ENCODE assay signal across 11 cellular contexts in genomic region chr6:56594699-56595098, GRCh38. TPM values are rescaled to one million over a fixed set of nuclear protein-coding genes. Genes with fewer than 3 reads are reported as not detected.
DNase-seq lines count a peak whose midpoint lies in the region; ATAC-seq, FAIRE-seq and TF ChIP-seq lines count a peak whose summit lies in the region.
"Had no signal": no experiment of that assay in that cellular context is flagged by ENCODE, and none has a peak within 500 bp of the region (broad histone marks: within the 10 kb centered on the region; RNA-seq: fewer than 3 reads in every experiment).

No MANE protein-coding gene starts in this region.

- TF ChIP-seq POLR2A in GM12892 (IDR thresholded peaks at IDR 0.05; ENCODE audit: low read depth, low read length) (no peak), esophagus squamous epithelium (IDR thresholded peaks at IDR 0.05) (no peak)

- peak; percentile 54 for DNase-seq in COLO668 (lab: John Stamatoyannopoulos, UW; ENCODE audit: unreplicated experiment)
- DNase-seq in GM12892 (ENCODE audit: insufficient read length) = no peak
- DNase-seq in NCI-H510A treated with DMSO at 0.1 percent for 48 hours (lab: John Stamatoyannopoulos, UW) = peak; percentile 98
- DNase-seq in foreskin keratinocyte = peak in 1 of 2 donors; percentile 24
- no peak for DNase-seq in esophagus squamous epithelium (lab: John Stamatoyannopoulos, UW)
- no peak for DNase-seq in GOT3 (lab: John Stamatoyannopoulos, UW)
- DNase-seq in HPDE6-E6E7 (ENCODE audit: extremely low spot score) = no peak
- no peak for DNase-seq in stimulated activated CD8-positive, alpha-beta memory T cell treated with anti-CD3 and anti-CD28 coated beads, Interleukin-4, amount 100 ng/mL, for 48 hours

- TF ChIP-seq CTCF in foreskin keratinocyte (conservative IDR thresholded peaks at IDR 0.05) = no peak
- no peak for TF ChIP-seq CTCF in esophagus squamous epithelium (IDR thresholded peaks at IDR 0.05)

- no peak overlapping the region for H3K27ac ChIP-seq in foreskin keratinocyte
- H3K27ac ChIP-seq in esophagus squamous epithelium = peak overlapping the region in 1 of 4 donors; percentile 27
- H3K27ac ChIP-seq: right atrium auricular region had no signal

- no peaks in the 10 kb centered on the region for H3K9me3 ChIP-seq in esophagus squamous epithelium
- H3K9me3 ChIP-seq: HAP-1, right atrium auricular region had no signal

- no peak overlapping the region for H3K4me3 ChIP-seq in esophagus squamous epithelium
- H3K4me3 ChIP-seq: HAP-1, right atrium auricular region had no signal

- intact Hi-C loops in esophagus squamous epithelium (cut with DNase I) = loop anchor here (5.0 kb wide), 1 partner anchor 237 kb away; no protein-coding TSS in a partner anchor

- peaks cover 0 to 84% (median 3%) of the 10 kb centered on the region in 3 donors for H3K36me3 ChIP-seq in esophagus squamous epithelium

- no peaks in the 10 kb centered on the region for H3K27me3 ChIP-seq in foreskin keratinocyte
- no peaks in the 10 kb centered on the region for H3K27me3 ChIP-seq in esophagus squamous epithelium
- H3K27me3 ChIP-seq: right atrium auricular region had no signal

- H3K4me1 ChIP-seq in foreskin keratinocyte = no peaks in the 10 kb centered on the region
- H3K4me1 ChIP-seq in esophagus squamous epithelium = peaks cover 0 to 6% (median 0%) of the 10 kb centered on the region in 3 donors
- H3K4me1 ChIP-seq: HAP-1, right atrium auricular region had no signal

- peak; percentile 50 for FAIRE-seq in GM12892 (lab: Jason Lieb, UNC)
- FAIRE-seq: TTC549 had no signal

- ATAC-seq in foreskin keratinocyte = peak; percentile 17

RNA-seq across cellular contexts. Expression of gene DST, which starts 48.0 kb away (rescaled TPM):
- 38.3 TPM for polyA plus RNA-seq in GM12892 (2012; ENCODE audit: missing spikeins)
- 273 and 285 TPM in 2 replicates for total RNA-seq in foreskin keratinocyte
- 46.7 and 50.0 TPM in 2 replicates for polyA plus RNA-seq in foreskin keratinocyte
- 100 to 1,000 TPM; 134 to 468 (median 175) TPM for total RNA-seq in esophagus squamous epithelium

Comparison
In these comparisons a context has a peak if more than half of its experiments do, and no peak if none do; other contexts are left out.
1. DNase-seq: peak in COLO668 (single experiment) and NCI-H510A treated with DMSO at 0.1 percent for 48 hours (single experiment); none in GM12892 (single experiment), esophagus squamous epithelium (single experiment), GOT3 (single experiment), HPDE6-E6E7 (single experiment) and stimulated activated CD8-positive, alpha-beta memory T cell treated with anti-CD3 and anti-CD28 coated beads, Interleukin-4, amount 100 ng/mL, for 48 hours (single experiment).